20 cellular contexts compared by ENCODE assay signal in genomic region chr7:106143711-106144347, GRCh38. TPM values are rescaled to one million over a fixed set of nuclear protein-coding genes. Genes with fewer than 3 reads are reported as not detected.
DNase-seq lines count a peak whose midpoint lies in the region; ATAC-seq and TF ChIP-seq lines count a peak whose summit lies in the region.
"Had no signal": no experiment of that assay in that cellular context is flagged by ENCODE, and none has a peak within 500 bp of the region (broad histone marks: within the 10 kb centered on the region; RNA-seq: fewer than 3 reads in every experiment).

No MANE protein-coding gene starts in this region.

- DNase-seq in COLO668 (lab: John Stamatoyannopoulos, UW; ENCODE audit: unreplicated experiment), result peak; percentile 9
- DNase-seq in DND-41, result peak; percentile 33
- DNase-seq in NCI-H2171 treated with DMSO at 0.1 percent for 48 hours (lab: John Stamatoyannopoulos, UW), result peak; percentile 37
- DNase-seq in A172 (ENCODE audit: low spot score), result no peak
- no peak for DNase-seq in stimulated activated CD4-positive, alpha-beta T cell treated with anti-CD3 and anti-CD28 coated beads, Interleukin-12 subunit alpha, Interleukin-12 subunit beta, amount 100 ng/mL, for 4 hours
- no peak for DNase-seq in dedifferentiated amniotic fluid mesenchymal stem cell (ENCODE audit: extremely low spot score)
- no peak for DNase-seq in GDM1 (lab: John Stamatoyannopoulos, UW)
- DNase-seq: activated naive CD8-positive, alpha-beta T cell treated with anti-CD3 and anti-CD28 coated beads, Interleukin-2, amount 10 ng/mL, durations not matched to agents 7 days and 5 days; activated T-cell treated with anti-CD3 and anti-CD28 coated beads, Interleukin-2, amount 50 U/mL, for 72 hours; Calu3; hippocampal formation; natural killer cell; NCI-H1105; NCI-H2227 treated with DMSO at 0.1 percent for 48 hours; small intestine; stimulated activated CD4-positive, alpha-beta T cell treated with anti-CD3 and anti-CD28 coated beads, Interleukin-4, amount 100 ng/mL, for 4 hours; T-helper 1 cell; testis had no signal

- H3K9me3 ChIP-seq in DND-41 (ENCODE audit: insufficient read depth, low read length, severe bottlenecking), result no peaks in the 10 kb centered on the region
- H3K9me3 ChIP-seq: HAP-1, testis had no signal

- TF ChIP-seq CTCF in DND-41 (IDR thresholded peaks at IDR 0.05; ENCODE audit: borderline replicate concordance, extremely low read depth, low read length, poor library complexity, severe bottlenecking), result no peak

- H3K9ac ChIP-seq in DND-41 (ENCODE audit: low read depth, low read length), result no peak overlapping the region

- no peak overlapping the region for H2AFZ ChIP-seq in DND-41 (ENCODE audit: low read depth, low read length)

- peaks cover 8% of the 10 kb centered on the region for H3K27me3 ChIP-seq in DND-41 (ENCODE audit: insufficient read depth, low read length, poor library complexity)
- H3K27me3 ChIP-seq: testis had no signal

- H3K27ac ChIP-seq in DND-41 (ENCODE audit: low read length), result no peak overlapping the region
- H3K27ac ChIP-seq: testis had no signal

- H3K36me3 ChIP-seq in DND-41 (ENCODE audit: insufficient read depth, low read length), result no peaks in the 10 kb centered on the region
- H3K36me3 ChIP-seq: HAP-1 had no signal

- no peaks in the 10 kb centered on the region for H4K20me1 ChIP-seq in DND-41 (ENCODE audit: insufficient read depth, low read length)

- no peaks in the 10 kb centered on the region for H3K4me1 ChIP-seq in DND-41 (ENCODE audit: insufficient read depth, low read length)
- H3K4me1 ChIP-seq: HAP-1, testis had no signal

- no peak overlapping the region for H3K4me3 ChIP-seq in DND-41 (ENCODE audit: low read depth in 1 of 2, low read length in 2 of 2)
- H3K4me3 ChIP-seq: HAP-1, testis had no signal

- peak; percentile 67 for ATAC-seq in DND-41 (ENCODE audit: insufficient read depth, low read depth)
- ATAC-seq in esophagus mucosa, result peak; percentile 35
- ATAC-seq: activated T-cell treated with anti-CD3 and anti-CD28 coated beads, Interleukin-2, amount 50 U/mL, for 72 hours; natural killer cell had no signal

- H3K79me2 ChIP-seq in DND-41 (ENCODE audit: insufficient read depth, low read length), result no peaks in the 10 kb centered on the region

- H3K4me2 ChIP-seq in DND-41 (ENCODE audit: insufficient read depth, low read length), result no peak overlapping the region

RNA-seq across cellular contexts. Expression of gene SYPL1, which starts 31.7 kb away (rescaled TPM):
- total RNA-seq in esophagus mucosa, result 131 TPM
- total RNA-seq in A172 (2014; rRNA removed; shearing (Covaris generic)), result 73.0 and 81.7 TPM in 2 replicates

Comparison
In these comparisons a context has a peak if more than half of its experiments do, and no peak if none do; other contexts are left out.
1. DNase-seq: peak in COLO668 (single experiment), DND-41 (single experiment) and NCI-H2171 treated with DMSO at 0.1 percent for 48 hours (single experiment); none in A172 (single experiment), stimulated activated CD4-positive, alpha-beta T cell treated with anti-CD3 and anti-CD28 coated beads, Interleukin-12 subunit alpha, Interleukin-12 subunit beta, amount 100 ng/mL, for 4 hours (single experiment), dedifferentiated amniotic fluid mesenchymal stem cell (single experiment) and GDM1 (single experiment).